17 cellular contexts compared by ENCODE assay signal in genomic region chr3:30300844-30301243, GRCh38.
DNase-seq lines count a peak whose midpoint lies in the region; ATAC-seq and TF ChIP-seq lines count a peak whose summit lies in the region.
"Had no signal": no experiment of that assay in that cellular context is flagged by ENCODE, and none has a peak within 500 bp of the region (broad histone marks: within the 10 kb centered on the region; RNA-seq: fewer than 3 reads in every experiment).

No MANE protein-coding gene starts in this region.

- TF ChIP-seq CTCF in mammary epithelial cell (conservative IDR thresholded peaks at IDR 0.05 in 1 of 2, IDR thresholded peaks at IDR 0.05 in 1 of 2; ENCODE audit: extremely low read depth in 1 of 2, insufficient read depth in 1 of 2, low read depth in 1 of 2, low read length in 2 of 2) (no peak), breast epithelium (IDR thresholded peaks at IDR 0.05) (no peak), RWPE2 (IDR thresholded peaks at IDR 0.05; ENCODE audit: poor library complexity, severe bottlenecking) (no peak)

- no peaks in the 10 kb centered on the region for H3K36me3 ChIP-seq in mammary epithelial cell (ENCODE audit: insufficient read depth, low read length)
- no peaks in the 10 kb centered on the region for H3K36me3 ChIP-seq in breast epithelium
- H3K36me3 ChIP-seq in RWPE2 (ENCODE audit: low read depth), result no peaks in the 10 kb centered on the region
- H3K36me3 ChIP-seq in mesenchymal stem cell (ENCODE audit: control insufficient read depth in 1 of 2, insufficient read depth in 2 of 2, low read depth in 1 of 2, low read length in 2 of 2), result no peaks in the 10 kb centered on the region
- no peaks in the 10 kb centered on the region for H3K36me3 ChIP-seq in effector memory CD4-positive, alpha-beta T cell (ENCODE audit: control insufficient read depth, insufficient read depth, low read length)
- H3K36me3 ChIP-seq: BLaER1 treated with 17β-estradiol and CSF1 and Interleukin-3, amounts not matched to agents 10 nM and 100 nM had no signal

- H2AFZ ChIP-seq in mammary epithelial cell (ENCODE audit: low read depth, low read length), result peak overlapping the region; percentile 38
- no peak overlapping the region for H2AFZ ChIP-seq in mesenchymal stem cell (ENCODE audit: low read depth, low read length)

- H3K4me2 ChIP-seq in mammary epithelial cell (ENCODE audit: insufficient read depth, low read depth, low read length) (no peak overlapping the region), mesenchymal stem cell (ENCODE audit: low read length, poor library complexity, severe bottlenecking) (no peak overlapping the region)
- H3K4me2 ChIP-seq: BLaER1 treated with 17β-estradiol and CSF1 and Interleukin-3, amounts not matched to agents 10 nM and 100 nM had no signal

- no peak for TF ChIP-seq POLR2A in breast epithelium (IDR thresholded peaks at IDR 0.05)

- H3K79me1 ChIP-seq in mesenchymal stem cell (replicated peaks; ENCODE audit: low read length, poor library complexity, severe bottlenecking), result no peaks in the 10 kb centered on the region

- WGBS in mammary epithelial cell (ENCODE audit: low coverage, missing lambda C conversion rate), result 50% methylated on average over 1 of the region's 1 CpG
- 100% methylated on average over 1 of the region's 1 CpG for WGBS in mesenchymal stem cell

- H4K8ac ChIP-seq in mesenchymal stem cell (ENCODE audit: low read length), result no peak overlapping the region

- dilution Hi-C loops in mammary epithelial cell (cut with HindIII; ENCODE audit: low sequenced_read_pairs), result no loop called here

- H3K23ac ChIP-seq in mesenchymal stem cell (ENCODE audit: low read length in 2 of 2), result no peak overlapping the region

- no peak overlapping the region for H2BK15ac ChIP-seq in mesenchymal stem cell (ENCODE audit: low read depth, poor library complexity, severe bottlenecking)

- H4K20me1 ChIP-seq in mammary epithelial cell (ENCODE audit: insufficient read depth, low read length), result no peaks in the 10 kb centered on the region
- H4K20me1 ChIP-seq: BLaER1 treated with 17β-estradiol and CSF1 and Interleukin-3, amounts not matched to agents 10 nM and 100 nM had no signal

- H3K4me3 ChIP-seq in mammary epithelial cell (replicated peaks in 1 of 3; ENCODE audit: insufficient read depth in 1 of 3, low read depth in 2 of 3, low read length in 3 of 3) (no peak overlapping the region), breast epithelium (no peak overlapping the region), RWPE2 (ENCODE audit: severe bottlenecking) (no peak overlapping the region), mesenchymal stem cell (ENCODE audit: insufficient read depth in 1 of 2, low read depth in 1 of 2, low read length in 2 of 2) (no peak overlapping the region)
- H3K4me3 ChIP-seq in effector memory CD4-positive, alpha-beta T cell (ENCODE audit: insufficient read depth, low read depth, low read length, poor library complexity, severe bottlenecking), result no peak overlapping the region
- H3K4me3 ChIP-seq: BLaER1 treated with 17β-estradiol and CSF1 and Interleukin-3, amounts not matched to agents 10 nM and 100 nM; GM23248 had no signal

- H2BK120ac ChIP-seq in mesenchymal stem cell (ENCODE audit: low read depth, low read length), result peak overlapping the region; percentile 13

- no peak overlapping the region for H3K27ac ChIP-seq in mammary epithelial cell (ENCODE audit: insufficient read depth, low read depth, low read length)
- H3K27ac ChIP-seq in breast epithelium, result no peak overlapping the region
- H3K27ac ChIP-seq in RWPE2 (ENCODE audit: poor library complexity, severe bottlenecking), result peak overlapping the region; percentile 94
- no peak overlapping the region for H3K27ac ChIP-seq in mesenchymal stem cell (ENCODE audit: low read length, poor library complexity, severe bottlenecking)
- no peak overlapping the region for H3K27ac ChIP-seq in effector memory CD4-positive, alpha-beta T cell (ENCODE audit: insufficient read depth, low read length, poor library complexity, severe bottlenecking)
- H3K27ac ChIP-seq: 22Rv1; BLaER1 treated with 17β-estradiol and CSF1 and Interleukin-3, amounts not matched to agents 10 nM and 100 nM; GM23248 had no signal

- DNase-seq in mammary epithelial cell, result no peak
- DNase-seq in breast epithelium (ENCODE audit: low spot score in 2 of 2), result no peak
- DNase-seq in RWPE2 (ENCODE audit: low spot score), result no peak
- no peak for DNase-seq in mesenchymal stem cell
- DNase-seq in stimulated activated CD4-positive, alpha-beta T cell treated with anti-CD3 and anti-CD28 coated beads, Interleukin-12 subunit alpha, Interleukin-12 subunit beta, amount 100 ng/mL, for 4 hours, result no peak
- DNase-seq in effector memory CD4-positive, alpha-beta T cell, result no peak
- DNase-seq in GM19238 (ENCODE audit: insufficient read length, low spot score), result no peak
- DNase-seq: CD8-positive, alpha-beta T cell; DMS 273 treated with DMSO at 0.1 percent for 48 hours; DMS53; DND-41; EL; GM23248; HCEC 1CT; KG1 had no signal

- in situ Hi-C loops in mammary epithelial cell (cut with MboI; ENCODE audit: low sequenced_read_pairs in 2 of 2), result no loop called here

- H3K4me1 ChIP-seq in mammary epithelial cell (ENCODE audit: insufficient read depth, low read length), result peaks cover 11% of the 10 kb centered on the region
- no peaks in the 10 kb centered on the region for H3K4me1 ChIP-seq in breast epithelium
- peaks cover 29% of the 10 kb centered on the region for H3K4me1 ChIP-seq in RWPE2 (ENCODE audit: insufficient read depth, poor library complexity, severe bottlenecking)
- no peaks in the 10 kb centered on the region for H3K4me1 ChIP-seq in mesenchymal stem cell (ENCODE audit: control insufficient read depth, insufficient read depth, low read depth, low read length)
- H3K4me1 ChIP-seq in effector memory CD4-positive, alpha-beta T cell (ENCODE audit: control insufficient read depth, insufficient read depth, low read length, poor library complexity, severe bottlenecking), result no peaks in the 10 kb centered on the region
- H3K4me1 ChIP-seq: BLaER1 treated with 17β-estradiol and CSF1 and Interleukin-3, amounts not matched to agents 10 nM and 100 nM had no signal

- intact Hi-C loops in mammary epithelial cell (cut with micrococcal nuclease), result no loop called here
- intact Hi-C loops in breast epithelium (cut with DNase I; ENCODE audit: low total_unique reads), result no loop called here

- no peak overlapping the region for H2BK5ac ChIP-seq in mesenchymal stem cell (ENCODE audit: low read depth, low read length, poor library complexity, severe bottlenecking)

- no peaks in the 10 kb centered on the region for H3K79me2 ChIP-seq in mammary epithelial cell (ENCODE audit: insufficient read depth, low read length)

- peak overlapping the region in 1 of 2 experiments; percentile 45 for H3K4ac ChIP-seq in mesenchymal stem cell (ENCODE audit: low read depth in 1 of 2, low read length in 2 of 2)

- no TSS peak for BruUV-seq in mammary epithelial cell (replicated peaks; lab: Mats Ljungman, UMichigan)

- H3K14ac ChIP-seq in mesenchymal stem cell (ENCODE audit: low read length in 2 of 2), result no peak overlapping the region

- H3K27me3 ChIP-seq in mammary epithelial cell (ENCODE audit: insufficient read depth, low read length) (no peaks in the 10 kb centered on the region), breast epithelium (no peaks in the 10 kb centered on the region), RWPE2 (ENCODE audit: insufficient read depth, poor library complexity, severe bottlenecking) (no peaks in the 10 kb centered on the region), mesenchymal stem cell (ENCODE audit: control insufficient read depth in 1 of 2, insufficient read depth in 1 of 2, low read length in 2 of 2) (no peaks in the 10 kb centered on the region)
- H3K27me3 ChIP-seq in effector memory CD4-positive, alpha-beta T cell (replicated peaks; ENCODE audit: control insufficient read depth, insufficient read depth, low read length, poor library complexity, severe bottlenecking), result no peaks in the 10 kb centered on the region
- H3K27me3 ChIP-seq: BLaER1 treated with 17β-estradiol and CSF1 and Interleukin-3, amounts not matched to agents 10 nM and 100 nM had no signal

- CTCF ChIA-PET in mammary epithelial cell (lab: Charles Lee; ENCODE audit: low non-redundant PET), result no interaction called here

- ATAC-seq in RWPE2 (ENCODE audit: low read depth), result no peak
- ATAC-seq: CD8-positive, alpha-beta T cell had no signal

- H2AK5ac ChIP-seq in mesenchymal stem cell (ENCODE audit: low read length, severe bottlenecking), result peak overlapping the region; percentile 66

- peak overlapping the region; percentile 8 to 52 for H3K18ac ChIP-seq in mesenchymal stem cell (ENCODE audit: low read depth in 1 of 2, low read length in 2 of 2)

- peak overlapping the region; percentile 15 for H4K91ac ChIP-seq in mesenchymal stem cell (ENCODE audit: low read length)

- H2BK12ac ChIP-seq in mesenchymal stem cell (ENCODE audit: low read length in 2 of 2), result no peak overlapping the region

- H3K9me3 ChIP-seq in mammary epithelial cell (replicated peaks; ENCODE audit: insufficient read depth, low read length) (peaks cover 7% of the 10 kb centered on the region), breast epithelium (peaks cover 0 to 3% of the 10 kb centered on the region in 2 donors), RWPE2 (ENCODE audit: severe bottlenecking) (no peaks in the 10 kb centered on the region), mesenchymal stem cell (ENCODE audit: control insufficient read depth, low read length) (peaks cover 14% of the 10 kb centered on the region)
- no peaks in the 10 kb centered on the region for H3K9me3 ChIP-seq in effector memory CD4-positive, alpha-beta T cell (ENCODE audit: control insufficient read depth, low read length)

- H3K9ac ChIP-seq in mammary epithelial cell (ENCODE audit: insufficient read depth, low read length), result no peak overlapping the region
- H3K9ac ChIP-seq in mesenchymal stem cell (ENCODE audit: low read length), result no peak overlapping the region
- H3K9ac ChIP-seq: BLaER1 treated with 17β-estradiol and CSF1 and Interleukin-3, amounts not matched to agents 10 nM and 100 nM; GM23248 had no signal
